Comparison of ENCODE assay signal across 21 cellular contexts in genomic region chr15:72167445-72167844, GRCh38. TPM values are rescaled to one million over a fixed set of nuclear protein-coding genes. Genes with fewer than 3 reads are reported as not detected.
"Had no signal": no experiment of that assay in that cellular context is flagged by ENCODE, and none has a peak within 500 bp of the region (broad histone marks: within the 10 kb centered on the region; RNA-seq: fewer than 3 reads in every experiment).

No MANE protein-coding gene starts in this region.

- DNase-seq: cortex of kidney; dorsolateral prefrontal cortex; effector CD8-positive, alpha-beta T cell; heart left ventricle; hypothalamus; kidney glomerular epithelial cell; mucosa of descending colon; naive thymus-derived CD8-positive, alpha-beta T cell; psoas muscle; retina; right lobe of liver; stimulated activated CD4-positive, alpha-beta T cell treated with anti-CD3 and anti-CD28 coated beads, Interleukin-2, amount 100 ng/mL, for 24 hours; stimulated activated naive CD8-positive, alpha-beta T cell treated with anti-CD3 and anti-CD28 coated beads, Interleukin-15, Interleukin-2, amounts not matched to agents 100 U/mL and 50 U/mL, for 24 hours; tibial artery had no signal

- H3K36me3 Mint-ChIP-seq: naive thymus-derived CD8-positive, alpha-beta T cell had no signal

- H3K4me1 ChIP-seq: psoas muscle, right lobe of liver had no signal

- H3K36me3 ChIP-seq: heart left ventricle, neutrophil, right lobe of liver had no signal

- H3K27ac ChIP-seq: dorsolateral prefrontal cortex, heart left ventricle, neutrophil, psoas muscle, right lobe of liver, tibial artery had no signal

- ATAC-seq: esophagus mucosa; heart left ventricle; mucosa of descending colon; naive thymus-derived CD8-positive, alpha-beta T cell; psoas muscle; right lobe of liver; stimulated activated naive CD8-positive, alpha-beta T cell treated with anti-CD3 and anti-CD28 coated beads, Interleukin-15, Interleukin-2, amounts not matched to agents 100 U/mL and 50 U/mL, for 24 hours had no signal

- H3K4me3 Mint-ChIP-seq: naive thymus-derived CD8-positive, alpha-beta T cell had no signal

- H3K9me3 ChIP-seq: heart left ventricle, mucosa of descending colon, neutrophil, psoas muscle, right lobe of liver, tibial artery had no signal

- H3K4me3 ChIP-seq: dorsolateral prefrontal cortex, heart left ventricle, mucosa of descending colon, psoas muscle, right lobe of liver, tibial artery had no signal

- H3K27me3 ChIP-seq: dorsolateral prefrontal cortex, heart left ventricle, right lobe of liver had no signal

- H3K9me3 Mint-ChIP-seq: naive thymus-derived CD8-positive, alpha-beta T cell had no signal

RNA-seq across cellular contexts. Expression of gene GRAMD2A, which starts 30.1 kb away (rescaled TPM):
- total RNA-seq: glomerular endothelial cell; liver; lung microvascular endothelial cell; mesenteric fat pad; naive thymus-derived CD8-positive, alpha-beta T cell; osteoblast; psoas muscle; right lobe of liver had no signal
- polyA plus RNA-seq: liver; naive thymus-derived CD8-positive, alpha-beta T cell had no signal
